ENCODE assay signal across 28 cellular contexts in genomic region chr13:102234618-102235017, GRCh38.
"Had no signal": no experiment of that assay in that cellular context is flagged by ENCODE, and none has a peak within 500 bp of the region (broad histone marks: within the 10 kb centered on the region; RNA-seq: fewer than 3 reads in every experiment).

No MANE protein-coding gene starts in this region.

- FAIRE-seq: colon, kidney had no signal

- H3K4me1 ChIP-seq: body of pancreas, esophagus squamous epithelium, lower lobe of right lung, neural progenitor cell, sigmoid colon, testis, vagina had no signal

- H3K36me3 Mint-ChIP-seq: naive B cell; neural progenitor cell; stimulated activated naive B cell treated with anti-CD40 and anti-IgM and Interleukin-4, amounts not matched to agents 10 μg/mL and 1 μg/mL and 100 μg/mL, for 72 hours; type B pancreatic cell had no signal

- H3K27me3 ChIP-seq: body of pancreas, esophagus squamous epithelium, hepatocyte, neural progenitor cell, sigmoid colon, testis, vagina had no signal

- H3K27ac ChIP-seq: body of pancreas, esophagus squamous epithelium, hepatocyte, lower lobe of right lung, neural progenitor cell, sigmoid colon, testis, vagina had no signal

- DNase-seq: activated B cell treated with CpG ODN at 0.5 μM for 24 hours; activated CD4-positive, alpha-beta T cell treated with anti-CD3 and anti-CD28 coated beads for 36 hours; activated CD4-positive, alpha-beta T cell treated with anti-CD3 and anti-CD28 coated beads, Interleukin-2, amount 50 U/mL, for 48 hours; activated naive CD4-positive, alpha-beta T cell treated with Interleukin-2 at 50 U/mL for 16 hours; activated T-cell treated with anti-CD3 and anti-CD28 coated beads, Interleukin-2, amount 50 U/mL, for 48 hours; anterior cingulate cortex; body of pancreas; caudate nucleus; effector memory CD4-positive, alpha-beta T cell; esophagus squamous epithelium; kidney; lower lobe of right lung; naive B cell; retina; sigmoid colon; stimulated activated CD4-positive, alpha-beta T cell treated with anti-CD3 and anti-CD28 coated beads, Interleukin-15, amount 100 ng/mL, for 24 hours; stimulated activated CD8-positive, alpha-beta memory T cell treated with anti-CD3 and anti-CD28 coated beads, Interleukin-4, amount 100 ng/mL, for 48 hours; stimulated activated naive B cell treated with anti-CD40 and anti-IgM and Interleukin-4, amounts not matched to agents 10 μg/mL and 1 μg/mL and 100 μg/mL, for 72 hours; T-helper 1 cell; T-helper 9 cell; testis had no signal

- H3K4me2 ChIP-seq: hepatocyte, neural progenitor cell, smooth muscle cell had no signal

- H2AFZ ChIP-seq: hepatocyte, neural progenitor cell had no signal

- H3K79me2 ChIP-seq: hepatocyte had no signal

- H3K4me1 Mint-ChIP-seq: activated B cell treated with CpG ODN at 0.5 μM for 24 hours; activated CD4-positive, alpha-beta T cell treated with anti-CD3 and anti-CD28 coated beads for 36 hours; naive B cell; neural progenitor cell; stimulated activated naive B cell treated with anti-CD40 and anti-IgM and Interleukin-4, amounts not matched to agents 10 μg/mL and 1 μg/mL and 100 μg/mL, for 72 hours had no signal

- H3K27ac Mint-ChIP-seq: activated B cell treated with CpG ODN at 0.5 μM for 24 hours; activated CD4-positive, alpha-beta T cell treated with anti-CD3 and anti-CD28 coated beads for 36 hours; naive B cell; neural progenitor cell; progenitor cell of endocrine pancreas; stimulated activated naive B cell treated with anti-CD40 and anti-IgM and Interleukin-4, amounts not matched to agents 10 μg/mL and 1 μg/mL and 100 μg/mL, for 72 hours; type B pancreatic cell had no signal

- ATAC-seq: activated CD4-positive, alpha-beta T cell treated with anti-CD3 and anti-CD28 coated beads for 36 hours; body of pancreas; lower lobe of right lung; stimulated activated naive B cell treated with anti-CD40 and anti-IgM and Interleukin-4, amounts not matched to agents 10 μg/mL and 1 μg/mL and 100 μg/mL, for 72 hours had no signal

- H3K36me3 ChIP-seq: esophagus squamous epithelium, lower lobe of right lung, neural progenitor cell, sigmoid colon, vagina had no signal

- H3K4me3 Mint-ChIP-seq: activated B cell treated with CpG ODN at 0.5 μM for 24 hours; activated CD4-positive, alpha-beta T cell treated with anti-CD3 and anti-CD28 coated beads for 36 hours; naive B cell; neural progenitor cell; stimulated activated naive B cell treated with anti-CD40 and anti-IgM and Interleukin-4, amounts not matched to agents 10 μg/mL and 1 μg/mL and 100 μg/mL, for 72 hours; type B pancreatic cell had no signal

- H3K9ac ChIP-seq: neural progenitor cell had no signal

- H3K9me3 ChIP-seq: body of pancreas, esophagus squamous epithelium, lower lobe of right lung, sigmoid colon, testis, vagina had no signal

- H3K9me3 Mint-ChIP-seq: activated B cell treated with CpG ODN at 0.5 μM for 24 hours; neural progenitor cell; stimulated activated naive B cell treated with anti-CD40 and anti-IgM and Interleukin-4, amounts not matched to agents 10 μg/mL and 1 μg/mL and 100 μg/mL, for 72 hours; type B pancreatic cell had no signal

- H3K4me3 ChIP-seq: body of pancreas, esophagus squamous epithelium, hepatocyte, lower lobe of right lung, neural progenitor cell, sigmoid colon, smooth muscle cell, testis, vagina had no signal

- H3K27me3 Mint-ChIP-seq: activated B cell treated with CpG ODN at 0.5 μM for 24 hours, progenitor cell of endocrine pancreas had no signal
